8 cellular contexts compared by ENCODE assay signal in genomic region chr12:29073631-29074239, GRCh38.
DNase-seq lines count a peak whose midpoint lies in the region; ATAC-seq and TF ChIP-seq lines count a peak whose summit lies in the region.

No MANE protein-coding gene starts in this region.

- no peaks in the 10 kb centered on the region for H3K36me3 ChIP-seq in Karpas-422 (ENCODE audit: insufficient read depth, low read length)

- TF ChIP-seq CTCF in epithelial cell of proximal tubule (conservative IDR thresholded peaks at IDR 0.05; ENCODE audit: low read depth, low read length) (peak; percentile 68), nephron (IDR thresholded peaks at IDR 0.05; ENCODE audit: unreplicated experiment in 3 of 3) (peak; percentile 64 to 71 (median 70))

- H3K27ac Mint-ChIP-seq in nephron = no peak overlapping the region

- H3K9me3 Mint-ChIP-seq in nephron = no peaks in the 10 kb centered on the region

- H3K27me3 ChIP-seq in Karpas-422 (ENCODE audit: low read length) = no peaks in the 10 kb centered on the region

- H3K4me2 ChIP-seq in Karpas-422 (ENCODE audit: low read depth, low read length, poor library complexity, severe bottlenecking) = no peak overlapping the region

- H3K4me3 ChIP-seq in Karpas-422 (ENCODE audit: low read length) = no peak overlapping the region
- no peak overlapping the region for H3K4me3 ChIP-seq in epithelial cell of proximal tubule (ENCODE audit: low read depth, low read length)

- H3K9ac ChIP-seq in Karpas-422 (ENCODE audit: low read length) = no peak overlapping the region

- H3K4me1 Mint-ChIP-seq in nephron = no peaks in the 10 kb centered on the region

- peak; percentile 85 for ATAC-seq in GM21619 (IDR thresholded peaks at IDR 0.05; ENCODE audit: unreplicated experiment)

- no peaks in the 10 kb centered on the region for H3K36me3 Mint-ChIP-seq in nephron (ENCODE audit: low read depth)

- H3K9me2 ChIP-seq in Karpas-422 (replicated peaks; ENCODE audit: insufficient read depth, low read length) = no peaks in the 10 kb centered on the region

- no peaks in the 10 kb centered on the region for H4K20me1 ChIP-seq in Karpas-422 (ENCODE audit: insufficient read depth, low read depth, low read length)

- no peak overlapping the region for H2AFZ ChIP-seq in Karpas-422 (ENCODE audit: low read length)

- no peak overlapping the region for H3K4me3 Mint-ChIP-seq in nephron

- no peaks in the 10 kb centered on the region for H3K27me3 Mint-ChIP-seq in nephron (ENCODE audit: low read depth)

- no peaks in the 10 kb centered on the region for H3K9me3 ChIP-seq in Karpas-422 (ENCODE audit: low read length)

- H3K4me1 ChIP-seq in Karpas-422 (ENCODE audit: low read length) = no peaks in the 10 kb centered on the region

- peak; percentile 2 for DNase-seq in activated CD4-positive, CD25-positive, alpha-beta regulatory T cell treated with anti-CD3 and anti-CD28 coated beads, Interleukin-2, amount 50 U/mL, for 16 hours (ENCODE audit: low read depth, low spot score)
- DNase-seq in activated CD4-positive, CD25-positive, alpha-beta regulatory T cell treated with anti-CD3 and anti-CD28 coated beads, Interleukin-2, amount 50 U/mL, for 72 hours = no peak
- DNase-seq in Karpas-422 = peak; percentile 65
- DNase-seq in SHP77 (lab: John Stamatoyannopoulos, UW) = peak; percentile 3 to 38
- DNase-seq in epithelial cell of proximal tubule (ENCODE audit: low read depth) = no peak
- DNase-seq in activated gamma-delta T cell (lab: John Stamatoyannopoulos, UW) = no peak

- H3K27ac ChIP-seq in Karpas-422 (ENCODE audit: low read length) = no peak overlapping the region

- no peaks in the 10 kb centered on the region for H3K79me2 ChIP-seq in Karpas-422 (ENCODE audit: low read length)

Comparison
In these comparisons a context has a peak if more than half of its experiments do, and no peak if none do; other contexts are left out.
1. DNase-seq: peak in activated CD4-positive, CD25-positive, alpha-beta regulatory T cell treated with anti-CD3 and anti-CD28 coated beads, Interleukin-2, amount 50 U/mL, for 16 hours (single experiment), Karpas-422 (single experiment) and SHP77 (2 of 2); none in activated CD4-positive, CD25-positive, alpha-beta regulatory T cell treated with anti-CD3 and anti-CD28 coated beads, Interleukin-2, amount 50 U/mL, for 72 hours (single experiment), epithelial cell of proximal tubule (single experiment) and activated gamma-delta T cell (single experiment).